8 cellular contexts compared by ENCODE assay signal in genomic region chr4:111268769-111269414, GRCh38.
A peak's percentile ranks its signal among the peaks of the same experiment; 100 is the strongest.
DNase-seq lines count a peak whose midpoint lies in the region; ATAC-seq lines count a peak whose summit lies in the region.
"Had no signal": no experiment of that assay in that cellular context is flagged by ENCODE, and none has a peak within 500 bp of the region (broad histone marks: within the 10 kb centered on the region; RNA-seq: fewer than 3 reads in every experiment).

No MANE protein-coding gene starts in this region.

- no peaks in the 10 kb centered on the region for H3K4me1 Mint-ChIP-seq in stimulated activated naive B cell treated with anti-CD40 and anti-IgM and Interleukin-4, amounts not matched to agents 10 μg/mL and 1 μg/mL and 100 μg/mL, for 72 hours

- no peak overlapping the region for H3K4me3 ChIP-seq in SJCRH30
- H3K4me3 ChIP-seq: sigmoid colon had no signal

- H3K27ac Mint-ChIP-seq in stimulated activated naive B cell treated with anti-CD40 and anti-IgM and Interleukin-4, amounts not matched to agents 10 μg/mL and 1 μg/mL and 100 μg/mL, for 72 hours: no peak overlapping the region

- no peaks in the 10 kb centered on the region for H3K27me3 ChIP-seq in SJCRH30
- H3K27me3 ChIP-seq: sigmoid colon had no signal

- no peaks in the 10 kb centered on the region for H3K9me3 Mint-ChIP-seq in stimulated activated naive B cell treated with anti-CD40 and anti-IgM and Interleukin-4, amounts not matched to agents 10 μg/mL and 1 μg/mL and 100 μg/mL, for 72 hours

- no peak overlapping the region for H3K4me3 Mint-ChIP-seq in stimulated activated naive B cell treated with anti-CD40 and anti-IgM and Interleukin-4, amounts not matched to agents 10 μg/mL and 1 μg/mL and 100 μg/mL, for 72 hours

- H3K36me3 Mint-ChIP-seq in stimulated activated naive B cell treated with anti-CD40 and anti-IgM and Interleukin-4, amounts not matched to agents 10 μg/mL and 1 μg/mL and 100 μg/mL, for 72 hours: no peaks in the 10 kb centered on the region

- peak overlapping the region; percentile 58; the same call in 1 of the 2 replicates for H3K27ac ChIP-seq in SJCRH30
- H3K27ac ChIP-seq: sigmoid colon had no signal

- H3K4me1 ChIP-seq in SJCRH30: peaks cover 27% of the 10 kb centered on the region
- H3K4me1 ChIP-seq: sigmoid colon had no signal

- ATAC-seq in GM18867 (IDR thresholded peaks at IDR 0.05; ENCODE audit: unreplicated experiment): peak; percentile 77
- ATAC-seq in HG02885 (IDR thresholded peaks at IDR 0.05; ENCODE audit: poor library complexity, unreplicated experiment): peak; percentile 88
- peak; percentile 12 to 52 for ATAC-seq in stimulated activated naive B cell treated with anti-CD40 and anti-IgM and Interleukin-4, amounts not matched to agents 10 μg/mL and 1 μg/mL and 100 μg/mL, for 72 hours (replicated peaks)
- no peak for ATAC-seq in GM21526 (IDR thresholded peaks at IDR 0.05; ENCODE audit: low FRiP score, unreplicated experiment)

- no peaks in the 10 kb centered on the region for H3K9me3 ChIP-seq in SJCRH30 (replicated peaks)
- H3K9me3 ChIP-seq: sigmoid colon had no signal

- DNase-seq in SJCRH30: peak in 1 of 2 experiments; percentile 18
- DNase-seq in stimulated activated naive B cell treated with anti-CD40 and anti-IgM and Interleukin-4, amounts not matched to agents 10 μg/mL and 1 μg/mL and 100 μg/mL, for 72 hours: no peak
- no peak for DNase-seq in NCI-H1105 (lab: John Stamatoyannopoulos, UW)
- no peak for DNase-seq in NCI-H128 (lab: John Stamatoyannopoulos, UW; ENCODE audit: unreplicated experiment)
- DNase-seq: sigmoid colon had no signal

- no peaks in the 10 kb centered on the region for H3K36me3 ChIP-seq in SJCRH30
- H3K36me3 ChIP-seq: sigmoid colon had no signal

- H3K27me3 Mint-ChIP-seq in stimulated activated naive B cell treated with anti-CD40 and anti-IgM and Interleukin-4, amounts not matched to agents 10 μg/mL and 1 μg/mL and 100 μg/mL, for 72 hours: no peaks in the 10 kb centered on the region
